Comparison of ENCODE assay signal across 1 cellular context in the genomic region with DNA sequence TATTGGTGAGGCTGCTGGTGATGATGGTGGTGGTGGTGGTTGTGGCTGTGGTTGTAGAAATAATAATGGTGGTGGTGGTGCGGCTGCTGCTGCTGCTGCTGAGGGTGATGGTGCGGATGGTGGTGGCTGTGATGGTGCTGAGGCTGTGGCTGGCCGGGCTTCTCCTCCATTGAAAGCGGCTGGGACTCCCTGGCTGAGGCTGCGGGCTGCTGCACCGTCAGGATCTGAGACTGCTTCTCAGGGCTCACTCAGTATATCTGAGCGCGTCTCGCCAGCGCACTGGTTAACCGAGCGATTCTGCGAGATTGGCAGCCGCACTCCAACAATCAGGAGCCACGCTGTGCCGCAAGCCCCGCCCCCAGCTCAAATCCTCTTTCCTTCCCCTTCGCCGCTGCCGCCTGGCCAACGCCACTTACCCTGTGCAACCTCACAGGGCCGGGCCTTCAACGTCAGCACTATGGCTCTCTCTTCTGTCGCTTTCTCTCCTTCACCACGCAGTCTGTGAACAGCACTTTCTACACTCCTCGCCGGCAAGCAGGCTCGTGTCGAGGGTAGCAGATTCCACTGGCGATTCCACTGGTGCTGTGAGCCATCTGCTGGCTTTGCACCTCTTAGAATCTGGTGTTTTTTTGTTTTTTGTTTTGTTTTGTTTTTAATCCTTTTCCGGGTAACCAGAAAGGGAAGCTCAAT.
TF ChIP-seq lines count a peak whose summit lies in the region.

A gene with protein sequence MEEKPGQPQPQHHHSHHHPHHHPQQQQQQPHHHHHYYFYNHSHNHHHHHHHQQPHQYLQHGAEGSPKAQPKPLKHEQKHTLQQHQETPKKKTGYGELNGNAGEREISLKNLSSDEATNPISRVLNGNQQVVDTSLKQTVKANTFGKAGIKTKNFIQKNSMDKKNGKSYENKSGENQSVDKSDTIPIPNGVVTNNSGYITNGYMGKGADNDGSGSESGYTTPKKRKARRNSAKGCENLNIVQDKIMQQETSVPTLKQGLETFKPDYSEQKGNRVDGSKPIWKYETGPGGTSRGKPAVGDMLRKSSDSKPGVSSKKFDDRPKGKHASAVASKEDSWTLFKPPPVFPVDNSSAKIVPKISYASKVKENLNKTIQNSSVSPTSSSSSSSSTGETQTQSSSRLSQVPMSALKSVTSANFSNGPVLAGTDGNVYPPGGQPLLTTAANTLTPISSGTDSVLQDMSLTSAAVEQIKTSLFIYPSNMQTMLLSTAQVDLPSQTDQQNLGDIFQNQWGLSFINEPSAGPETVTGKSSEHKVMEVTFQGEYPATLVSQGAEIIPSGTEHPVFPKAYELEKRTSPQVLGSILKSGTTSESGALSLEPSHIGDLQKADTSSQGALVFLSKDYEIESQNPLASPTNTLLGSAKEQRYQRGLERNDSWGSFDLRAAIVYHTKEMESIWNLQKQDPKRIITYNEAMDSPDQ (minus strand): TSS at position 259 of the 690 bp plus-strand sequence. CDS start 89 bp downstream, at position 170.

TF ChIP-seq in HepG2, 621 proteins besides CTCF, POLR2A, EP300 and RAD21 (continued from another document and continues in another):
- TF ChIP-seq CEBPG (CRISPR knock-in tag; IDR thresholded peaks at IDR 0.05): peak; percentile 56; the same call in 1 of the 2 replicates
- 0 out of 2 replicates have a peak, but pooled peaks have one; percentile 51 for TF ChIP-seq ZNF225 (CRISPR knock-in tag; IDR thresholded peaks at IDR 0.05)
- peak; percentile 79; the same call in 1 of the 2 replicates for TF ChIP-seq ZNF782 (CRISPR knock-in tag; IDR thresholded peaks at IDR 0.05; ENCODE audit: borderline replicate concordance)
- TF ChIP-seq ZBTB20 (CRISPR knock-in tag; IDR thresholded peaks at IDR 0.05; ENCODE audit: borderline replicate concordance, low read depth): peak; percentile 91
- no peak for TF ChIP-seq WIZ (CRISPR knock-in tag; IDR thresholded peaks at IDR 0.05)
- TF ChIP-seq, protein P1, sequence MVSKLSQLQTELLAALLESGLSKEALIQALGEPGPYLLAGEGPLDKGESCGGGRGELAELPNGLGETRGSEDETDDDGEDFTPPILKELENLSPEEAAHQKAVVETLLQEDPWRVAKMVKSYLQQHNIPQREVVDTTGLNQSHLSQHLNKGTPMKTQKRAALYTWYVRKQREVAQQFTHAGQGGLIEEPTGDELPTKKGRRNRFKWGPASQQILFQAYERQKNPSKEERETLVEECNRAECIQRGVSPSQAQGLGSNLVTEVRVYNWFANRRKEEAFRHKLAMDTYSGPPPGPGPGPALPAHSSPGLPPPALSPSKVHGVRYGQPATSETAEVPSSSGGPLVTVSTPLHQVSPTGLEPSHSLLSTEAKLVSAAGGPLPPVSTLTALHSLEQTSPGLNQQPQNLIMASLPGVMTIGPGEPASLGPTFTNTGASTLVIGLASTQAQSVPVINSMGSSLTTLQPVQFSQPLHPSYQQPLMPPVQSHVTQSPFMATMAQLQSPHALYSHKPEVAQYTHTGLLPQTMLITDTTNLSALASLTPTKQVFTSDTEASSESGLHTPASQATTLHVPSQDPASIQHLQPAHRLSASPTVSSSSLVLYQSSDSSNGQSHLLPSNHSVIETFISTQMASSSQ (IDR thresholded peaks at IDR 0.05; ENCODE audit: low read depth): no peak
- TF ChIP-seq, protein P1 (CRISPR knock-in tag; IDR thresholded peaks at IDR 0.05; ENCODE audit: borderline replicate concordance): peak; percentile 47; the same call in 1 of the 2 replicates
- TF ChIP-seq PPARG (CRISPR knock-in tag; conservative IDR thresholded peaks at IDR 0.05): no peak; the same call in 1 of the 2 replicates
- TF ChIP-seq ZNF644 (CRISPR knock-in tag; IDR thresholded peaks at IDR 0.05; ENCODE audit: low read depth): no peak
- no peak for TF ChIP-seq ZNF7 (CRISPR knock-in tag; IDR thresholded peaks at IDR 0.05)
- peak; percentile 71; the same call in 1 of the 2 replicates for TF ChIP-seq ZHX2 (IDR thresholded peaks at IDR 0.05; ENCODE audit: low read depth)
- TF ChIP-seq ZHX2 (CRISPR knock-in tag; IDR thresholded peaks at IDR 0.05; ENCODE audit: borderline replicate concordance): no peak
- peak; percentile 53 for TF ChIP-seq SKI (IDR thresholded peaks at IDR 0.05; ENCODE audit: partially characterized antibody)
- peak; percentile 73 for TF ChIP-seq ZNF331 (CRISPR knock-in tag; IDR thresholded peaks at IDR 0.05)
- peak; percentile 91; the same call in 1 of the 2 replicates for TF ChIP-seq SMAD1 (CRISPR knock-in tag; IDR thresholded peaks at IDR 0.05; ENCODE audit: borderline replicate concordance, low read depth)
- TF ChIP-seq ZNF552 (CRISPR knock-in tag; IDR thresholded peaks at IDR 0.05; ENCODE audit: borderline replicate concordance): no peak; the same call in 1 of the 2 replicates
- TF ChIP-seq SRSF1 (optimal IDR thresholded peaks at IDR 0.05; ENCODE audit: low read depth, low read length): peak; percentile 19
- TF ChIP-seq, protein P2, sequence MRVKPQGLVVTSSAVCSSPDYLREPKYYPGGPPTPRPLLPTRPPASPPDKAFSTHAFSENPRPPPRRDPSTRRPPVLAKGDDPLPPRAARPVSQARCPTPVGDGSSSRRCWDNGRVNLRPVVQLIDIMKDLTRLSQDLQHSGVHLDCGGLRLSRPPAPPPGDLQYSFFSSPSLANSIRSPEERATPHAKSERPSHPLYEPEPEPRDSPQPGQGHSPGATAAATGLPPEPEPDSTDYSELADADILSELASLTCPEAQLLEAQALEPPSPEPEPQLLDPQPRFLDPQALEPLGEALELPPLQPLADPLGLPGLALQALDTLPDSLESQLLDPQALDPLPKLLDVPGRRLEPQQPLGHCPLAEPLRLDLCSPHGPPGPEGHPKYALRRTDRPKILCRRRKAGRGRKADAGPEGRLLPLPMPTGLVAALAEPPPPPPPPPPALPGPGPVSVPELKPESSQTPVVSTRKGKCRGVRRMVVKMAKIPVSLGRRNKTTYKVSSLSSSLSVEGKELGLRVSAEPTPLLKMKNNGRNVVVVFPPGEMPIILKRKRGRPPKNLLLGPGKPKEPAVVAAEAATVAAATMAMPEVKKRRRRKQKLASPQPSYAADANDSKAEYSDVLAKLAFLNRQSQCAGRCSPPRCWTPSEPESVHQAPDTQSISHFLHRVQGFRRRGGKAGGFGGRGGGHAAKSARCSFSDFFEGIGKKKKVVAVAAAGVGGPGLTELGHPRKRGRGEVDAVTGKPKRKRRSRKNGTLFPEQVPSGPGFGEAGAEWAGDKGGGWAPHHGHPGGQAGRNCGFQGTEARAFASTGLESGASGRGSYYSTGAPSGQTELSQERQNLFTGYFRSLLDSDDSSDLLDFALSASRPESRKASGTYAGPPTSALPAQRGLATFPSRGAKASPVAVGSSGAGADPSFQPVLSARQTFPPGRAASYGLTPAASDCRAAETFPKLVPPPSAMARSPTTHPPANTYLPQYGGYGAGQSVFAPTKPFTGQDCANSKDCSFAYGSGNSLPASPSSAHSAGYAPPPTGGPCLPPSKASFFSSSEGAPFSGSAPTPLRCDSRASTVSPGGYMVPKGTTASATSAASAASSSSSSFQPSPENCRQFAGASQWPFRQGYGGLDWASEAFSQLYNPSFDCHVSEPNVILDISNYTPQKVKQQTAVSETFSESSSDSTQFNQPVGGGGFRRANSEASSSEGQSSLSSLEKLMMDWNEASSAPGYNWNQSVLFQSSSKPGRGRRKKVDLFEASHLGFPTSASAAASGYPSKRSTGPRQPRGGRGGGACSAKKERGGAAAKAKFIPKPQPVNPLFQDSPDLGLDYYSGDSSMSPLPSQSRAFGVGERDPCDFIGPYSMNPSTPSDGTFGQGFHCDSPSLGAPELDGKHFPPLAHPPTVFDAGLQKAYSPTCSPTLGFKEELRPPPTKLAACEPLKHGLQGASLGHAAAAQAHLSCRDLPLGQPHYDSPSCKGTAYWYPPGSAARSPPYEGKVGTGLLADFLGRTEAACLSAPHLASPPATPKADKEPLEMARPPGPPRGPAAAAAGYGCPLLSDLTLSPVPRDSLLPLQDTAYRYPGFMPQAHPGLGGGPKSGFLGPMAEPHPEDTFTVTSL (CRISPR knock-in tag; IDR thresholded peaks at IDR 0.05; ENCODE audit: borderline replicate concordance): no peak
- no peak for TF ChIP-seq ZFP36 (IDR thresholded peaks at IDR 0.05; ENCODE audit: borderline replicate concordance, low read depth, low read length, partially characterized antibody)
- TF ChIP-seq MXD1 (CRISPR knock-in tag; IDR thresholded peaks at IDR 0.05): no peak
- peak; percentile 67; the same call in 1 of the 2 replicates for TF ChIP-seq BCL6 (CRISPR knock-in tag; IDR thresholded peaks at IDR 0.05)
- 0 out of 2 replicates have a peak, but pooled peaks have one; percentile 48 for TF ChIP-seq MZF1 (CRISPR knock-in tag; IDR thresholded peaks at IDR 0.05; ENCODE audit: borderline replicate concordance)
- peak; percentile 82; the same call in 1 of the 2 replicates for TF ChIP-seq KDM2A (CRISPR knock-in tag; IDR thresholded peaks at IDR 0.05; ENCODE audit: borderline replicate concordance, low read depth)
- TF ChIP-seq SMAD3 (CRISPR knock-in tag; IDR thresholded peaks at IDR 0.05): peak; percentile 90
- TF ChIP-seq ZNF598 (CRISPR knock-in tag; IDR thresholded peaks at IDR 0.05; ENCODE audit: borderline replicate concordance): peak; percentile 71; the same call in 1 of the 2 replicates
- no peak for TF ChIP-seq PCBP2 (optimal IDR thresholded peaks at IDR 0.05; ENCODE audit: low read depth, low read length, poor library complexity, severe bottlenecking)
- TF ChIP-seq, protein P3, sequence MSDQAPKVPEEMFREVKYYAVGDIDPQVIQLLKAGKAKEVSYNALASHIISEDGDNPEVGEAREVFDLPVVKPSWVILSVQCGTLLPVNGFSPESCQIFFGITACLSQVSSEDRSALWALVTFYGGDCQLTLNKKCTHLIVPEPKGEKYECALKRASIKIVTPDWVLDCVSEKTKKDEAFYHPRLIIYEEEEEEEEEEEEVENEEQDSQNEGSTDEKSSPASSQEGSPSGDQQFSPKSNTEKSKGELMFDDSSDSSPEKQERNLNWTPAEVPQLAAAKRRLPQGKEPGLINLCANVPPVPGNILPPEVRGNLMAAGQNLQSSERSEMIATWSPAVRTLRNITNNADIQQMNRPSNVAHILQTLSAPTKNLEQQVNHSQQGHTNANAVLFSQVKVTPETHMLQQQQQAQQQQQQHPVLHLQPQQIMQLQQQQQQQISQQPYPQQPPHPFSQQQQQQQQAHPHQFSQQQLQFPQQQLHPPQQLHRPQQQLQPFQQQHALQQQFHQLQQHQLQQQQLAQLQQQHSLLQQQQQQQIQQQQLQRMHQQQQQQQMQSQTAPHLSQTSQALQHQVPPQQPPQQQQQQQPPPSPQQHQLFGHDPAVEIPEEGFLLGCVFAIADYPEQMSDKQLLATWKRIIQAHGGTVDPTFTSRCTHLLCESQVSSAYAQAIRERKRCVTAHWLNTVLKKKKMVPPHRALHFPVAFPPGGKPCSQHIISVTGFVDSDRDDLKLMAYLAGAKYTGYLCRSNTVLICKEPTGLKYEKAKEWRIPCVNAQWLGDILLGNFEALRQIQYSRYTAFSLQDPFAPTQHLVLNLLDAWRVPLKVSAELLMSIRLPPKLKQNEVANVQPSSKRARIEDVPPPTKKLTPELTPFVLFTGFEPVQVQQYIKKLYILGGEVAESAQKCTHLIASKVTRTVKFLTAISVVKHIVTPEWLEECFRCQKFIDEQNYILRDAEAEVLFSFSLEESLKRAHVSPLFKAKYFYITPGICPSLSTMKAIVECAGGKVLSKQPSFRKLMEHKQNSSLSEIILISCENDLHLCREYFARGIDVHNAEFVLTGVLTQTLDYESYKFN (CRISPR knock-in tag; conservative IDR thresholded peaks at IDR 0.05): 0 out of 2 replicates have a peak, but pooled peaks have one; percentile 32
- no peak for TF ChIP-seq RBM39 (IDR thresholded peaks at IDR 0.05; ENCODE audit: low read depth, low read length, poor library complexity, severe bottlenecking)
- peak; percentile 78 for TF ChIP-seq ZMYM4 (CRISPR knock-in tag; IDR thresholded peaks at IDR 0.05)
- TF ChIP-seq ZNF34 (CRISPR knock-in tag; IDR thresholded peaks at IDR 0.05; ENCODE audit: borderline replicate concordance): no peak
